In the genomic region with DNA sequence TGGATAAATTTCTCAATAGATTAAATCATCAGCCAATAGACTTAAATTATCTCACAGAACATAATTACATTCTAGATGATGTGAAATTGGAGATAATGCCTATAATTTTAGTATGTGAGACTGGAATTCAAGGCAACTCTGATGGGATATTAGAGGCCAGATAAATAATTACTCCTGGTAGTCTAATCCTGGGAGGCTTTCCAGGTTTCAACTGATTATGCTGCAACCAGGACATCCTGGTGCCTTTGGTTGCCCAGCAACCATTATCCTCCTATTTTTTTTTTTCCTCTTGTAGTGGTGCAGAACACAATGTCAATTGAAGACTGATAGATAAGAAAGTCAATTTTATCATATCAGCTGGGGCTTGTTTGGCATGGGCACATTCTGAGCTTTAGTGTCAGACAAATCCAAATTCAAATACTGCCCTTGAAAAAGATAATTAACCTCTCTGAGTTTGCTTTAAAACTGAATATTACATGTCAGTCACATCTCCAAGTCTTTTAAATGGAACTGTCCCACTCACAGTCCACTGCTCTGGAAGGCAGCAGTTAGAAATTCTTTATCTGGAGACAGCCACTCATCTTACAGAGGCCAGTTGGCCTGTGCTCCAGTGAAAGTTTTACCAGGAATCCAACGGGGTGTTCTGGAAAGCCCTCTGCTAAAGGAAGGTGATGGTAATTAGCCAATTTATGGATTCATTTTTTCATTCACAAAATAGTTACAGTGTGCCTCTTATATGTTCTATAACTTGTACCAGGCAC, we compare ENCODE assay signal across 22 cellular contexts.
DNase-seq lines count a peak whose midpoint lies in the region; ATAC-seq and TF ChIP-seq lines count a peak whose summit lies in the region.
"Had no signal": no experiment of that assay in that cellular context is flagged by ENCODE, and none has a peak within 500 bp of the region (broad histone marks: within the 10 kb centered on the region; RNA-seq: fewer than 3 reads in every experiment).

No MANE protein-coding gene starts in this region.

- no peaks in the 10 kb centered on the region for H3K9me3 ChIP-seq in Caco-2
- H3K9me3 ChIP-seq: Peyer's patch, SJCRH30, transverse colon had no signal

- ATAC-seq in left lobe of liver (peak; percentile 21), omental fat pad (ENCODE audit: low FRiP score) (no peak)

- H3K36me3 Mint-ChIP-seq in Caco-2 (ENCODE audit: insufficient read depth, unreplicated experiment): no peaks in the 10 kb centered on the region

- H3K27ac Mint-ChIP-seq in Caco-2 (ENCODE audit: unreplicated experiment): no peak overlapping the region
- H3K27ac Mint-ChIP-seq: activated naive CD4-positive, alpha-beta T cell treated with anti-CD3 and anti-CD28 coated beads for 36 hours; progenitor cell of endocrine pancreas had no signal

- peak; percentile 23 for DNase-seq in DMS53 (lab: John Stamatoyannopoulos, UW)
- no peak for DNase-seq in DMS53 treated with DMSO at 0.1 percent for 48 hours (lab: John Stamatoyannopoulos, UW; ENCODE audit: unreplicated experiment)
- DNase-seq in NCI-H1105 (lab: John Stamatoyannopoulos, UW): peak; percentile 9
- peak; percentile 1 to 65 for DNase-seq in dermis microvascular lymphatic vessel endothelial cell (ENCODE audit: low read depth in 2 of 2)
- no peak for DNase-seq in left lobe of liver (ENCODE audit: low spot score)
- no peak for DNase-seq in DMS114 treated with DMSO at 0.1 percent for 48 hours (lab: John Stamatoyannopoulos, UW; ENCODE audit: unreplicated experiment)
- no peak for DNase-seq in omental fat pad (ENCODE audit: low spot score)
- no peak for DNase-seq in Caco-2
- DNase-seq: 8988T; activated CD4-positive, alpha-beta T cell treated with anti-CD3 and anti-CD28 coated beads for 48 hours; activated naive CD4-positive, alpha-beta T cell treated with anti-CD3 and anti-CD28 coated beads for 36 hours; activated T-cell treated with anti-CD3 and anti-CD28 coated beads, Interleukin-2, amount 50 U/mL, for 48 hours; amygdala; cortex of kidney; HCEC 1CT; MV-4-11; NCI-H187 treated with DMSO at 0.1 percent for 48 hours; Peyer's patch; SJCRH30; transverse colon had no signal

- intact Hi-C loops in Caco-2 (cut with micrococcal nuclease; ENCODE audit: unreplicated experiment): no loop called here

- H3K4me1 Mint-ChIP-seq in Caco-2 (ENCODE audit: low read depth, unreplicated experiment): no peaks in the 10 kb centered on the region

- no peak overlapping the region for H3K4me3 Mint-ChIP-seq in Caco-2 (ENCODE audit: unreplicated experiment)
- H3K4me3 Mint-ChIP-seq: activated naive CD4-positive, alpha-beta T cell treated with anti-CD3 and anti-CD28 coated beads for 36 hours had no signal

- CTCF ChIA-PET in Caco-2 (lab: Charles Lee): no interaction called here

- H3K27me3 ChIP-seq in Caco-2 (replicated peaks; ENCODE audit: control insufficient read depth, insufficient read depth, low read length): no peaks in the 10 kb centered on the region
- H3K27me3 ChIP-seq: Peyer's patch, SJCRH30, transverse colon had no signal

- no peaks in the 10 kb centered on the region for H3K36me3 ChIP-seq in Caco-2 (ENCODE audit: control insufficient read depth, insufficient read depth, low read length)
- H3K36me3 ChIP-seq: Peyer's patch, SJCRH30, transverse colon had no signal

- no peaks in the 10 kb centered on the region for H3K27me3 Mint-ChIP-seq in Caco-2 (ENCODE audit: insufficient read depth, unreplicated experiment)

- no peak for TF ChIP-seq CTCF in omental fat pad (IDR thresholded peaks at IDR 0.05)
- no peak for TF ChIP-seq CTCF in Caco-2 (IDR thresholded peaks at IDR 0.05; ENCODE audit: insufficient read depth in 1 of 2, low read depth in 1 of 2, low read length in 1 of 2, severe bottlenecking in 1 of 2, unreplicated experiment in 1 of 2)

- no peaks in the 10 kb centered on the region for H3K4me1 ChIP-seq in Caco-2
- H3K4me1 ChIP-seq: Peyer's patch, SJCRH30, transverse colon had no signal

- no peak overlapping the region for H3K4me3 ChIP-seq in Caco-2 (ENCODE audit: low read depth, low read length)
- H3K4me3 ChIP-seq: lung, Peyer's patch, SJCRH30, transverse colon had no signal

- POLR2A ChIA-PET in Caco-2 (lab: Charles Lee): no interaction called here

- H3K9me3 Mint-ChIP-seq in Caco-2 (ENCODE audit: unreplicated experiment): peaks cover 13% of the 10 kb centered on the region

- no TSS peak for BruUV-seq in Caco-2 (replicated peaks; lab: Mats Ljungman, UMichigan)

Comparison
In these comparisons a context has a peak if more than half of its experiments do, and no peak if none do; other contexts are left out.
1. DNase-seq: peak in DMS53 (single experiment), NCI-H1105 (single experiment) and dermis microvascular lymphatic vessel endothelial cell (2 of 2); none in DMS53 treated with DMSO at 0.1 percent for 48 hours (single experiment), left lobe of liver (single experiment), DMS114 treated with DMSO at 0.1 percent for 48 hours (single experiment), omental fat pad (single experiment) and Caco-2 (0 of 2).